Comparison of ENCODE assay signal across 7 cellular contexts in the genomic region with DNA sequence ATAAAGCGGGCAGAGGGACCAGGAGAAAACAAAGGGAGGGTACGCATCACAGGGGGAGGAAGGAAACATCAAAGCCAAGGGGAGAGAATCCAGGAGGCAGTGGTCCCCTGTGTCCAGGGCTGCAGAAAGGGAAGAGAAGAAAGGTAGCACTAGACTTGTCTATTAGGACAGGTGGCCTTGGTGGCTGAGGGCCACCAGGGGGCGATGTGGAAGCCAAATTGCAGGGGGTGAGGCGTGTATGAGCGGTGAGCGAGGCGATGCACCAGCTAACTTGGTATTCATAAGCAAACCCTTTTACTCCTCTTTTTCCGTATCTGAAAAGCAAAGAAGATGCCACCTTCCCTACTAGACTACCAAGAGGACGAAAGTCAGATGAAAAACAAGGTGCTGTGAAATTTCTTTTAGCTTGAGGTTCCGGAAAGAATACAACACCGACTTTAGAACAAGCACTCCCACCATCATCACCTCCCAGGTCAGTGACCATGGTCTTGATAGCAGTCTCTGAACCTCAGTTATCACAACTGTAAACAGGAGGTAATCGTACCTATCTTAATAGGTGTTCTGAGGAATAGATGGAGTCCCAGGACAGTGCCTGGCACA.
A peak's percentile ranks its signal among the peaks of the same experiment; 100 is the strongest.
DNase-seq lines count a peak whose midpoint lies in the region; ATAC-seq and TF ChIP-seq lines count a peak whose summit lies in the region.

No MANE protein-coding gene starts in this region.

- CTCF ChIA-PET in GM10248 (lab: Yijun Ruan, JAX), result interaction anchor here (0.7 to 3.9 kb wide), 8 partner anchors 9 to 96 kb away, joined by 3 to 22 read pairs (median 4); no protein-coding TSS in a partner anchor
- CTCF ChIA-PET in HEK293 (lab: Yijun Ruan, JAX), result interaction anchor here (0.6 to 1.2 kb wide), 7 partner anchors 9 to 1099 kb away, joined by 3 to 4 read pairs (median 3); no protein-coding TSS in a partner anchor

- ATAC-seq in GM19328 (IDR thresholded peaks at IDR 0.05; ENCODE audit: unreplicated experiment) (no peak), HG03378 (IDR thresholded peaks at IDR 0.05; ENCODE audit: unreplicated experiment) (no peak)

- H3K9ac ChIP-seq in NT2/D1 (ENCODE audit: insufficient read length, low read depth), result no peak overlapping the region

- H3K4me3 Mint-ChIP-seq in nephron progenitor cell, result no peak overlapping the region

- DNase-seq in GM10248 (ENCODE audit: extremely low spot score) (peak; percentile 43), NT2/D1 (ENCODE audit: low read depth, low spot score) (peak; percentile 57), ecto neural progenitor cell (ENCODE audit: low spot score) (peak; percentile 78), nephron progenitor cell (peak; percentile 68)

- no peak overlapping the region for H3K27ac ChIP-seq in HEK293 (ENCODE audit: extremely low read depth, low read depth, low read length)

- no peaks in the 10 kb centered on the region for H3K9me3 Mint-ChIP-seq in nephron progenitor cell

- TF ChIP-seq CTCF in GM10248 (IDR thresholded peaks at IDR 0.05; ENCODE audit: control extremely low read depth, extremely low read depth, low read depth, missing control alignments), result peak; percentile 59
- TF ChIP-seq CTCF in HEK293 (tag by site-specific recombination; IDR thresholded peaks at IDR 0.05), result 0 out of 2 replicates have a peak, but pooled peaks have one; percentile 37
- TF ChIP-seq CTCF in nephron progenitor cell (IDR thresholded peaks at IDR 0.05), result peak; percentile 72

- H3K36me3 Mint-ChIP-seq in nephron progenitor cell (ENCODE audit: low read depth), result no peaks in the 10 kb centered on the region

- H3K4me3 ChIP-seq in HEK293 (ENCODE audit: low read depth, low read length), result no peak overlapping the region
- H3K4me3 ChIP-seq in NT2/D1 (ENCODE audit: insufficient read length, low read depth), result no peak overlapping the region

- no peak overlapping the region for H3K27ac Mint-ChIP-seq in nephron progenitor cell

- peaks cover 17% of the 10 kb centered on the region for H3K4me1 Mint-ChIP-seq in nephron progenitor cell

- POLR2A ChIA-PET in GM10248 (lab: Yijun Ruan, JAX), result no interaction called here
- POLR2A ChIA-PET in HEK293 (lab: Yijun Ruan, JAX), result no interaction called here

- no peaks in the 10 kb centered on the region for H3K27me3 ChIP-seq in NT2/D1 (ENCODE audit: insufficient read depth, insufficient read length)

- no peaks in the 10 kb centered on the region for H3K9me3 ChIP-seq in HEK293 (ENCODE audit: control insufficient read depth, insufficient read depth, low read depth, low read length)
- no peaks in the 10 kb centered on the region for H3K9me3 ChIP-seq in NT2/D1 (ENCODE audit: insufficient read depth, low read length)

- H3K36me3 ChIP-seq in HEK293 (ENCODE audit: control insufficient read depth in 2 of 2, insufficient read depth in 1 of 2, low read length in 2 of 2) (no peaks in the 10 kb centered on the region), NT2/D1 (ENCODE audit: insufficient read depth, insufficient read length, low read length) (no peaks in the 10 kb centered on the region)

- no peaks in the 10 kb centered on the region for H3K4me1 ChIP-seq in HEK293 (ENCODE audit: control insufficient read depth, insufficient read depth, low read length)
- peaks cover 2% of the 10 kb centered on the region for H3K4me1 ChIP-seq in NT2/D1 (ENCODE audit: insufficient read depth, insufficient read length)

- peaks cover 4% of the 10 kb centered on the region for H3K27me3 Mint-ChIP-seq in nephron progenitor cell (ENCODE audit: low read depth, poor library complexity)

TF ChIP-seq in HEK293, 187 proteins besides CTCF, POLR2A, EP300 and RAD21:
- TF ChIP-seq, protein P1, sequence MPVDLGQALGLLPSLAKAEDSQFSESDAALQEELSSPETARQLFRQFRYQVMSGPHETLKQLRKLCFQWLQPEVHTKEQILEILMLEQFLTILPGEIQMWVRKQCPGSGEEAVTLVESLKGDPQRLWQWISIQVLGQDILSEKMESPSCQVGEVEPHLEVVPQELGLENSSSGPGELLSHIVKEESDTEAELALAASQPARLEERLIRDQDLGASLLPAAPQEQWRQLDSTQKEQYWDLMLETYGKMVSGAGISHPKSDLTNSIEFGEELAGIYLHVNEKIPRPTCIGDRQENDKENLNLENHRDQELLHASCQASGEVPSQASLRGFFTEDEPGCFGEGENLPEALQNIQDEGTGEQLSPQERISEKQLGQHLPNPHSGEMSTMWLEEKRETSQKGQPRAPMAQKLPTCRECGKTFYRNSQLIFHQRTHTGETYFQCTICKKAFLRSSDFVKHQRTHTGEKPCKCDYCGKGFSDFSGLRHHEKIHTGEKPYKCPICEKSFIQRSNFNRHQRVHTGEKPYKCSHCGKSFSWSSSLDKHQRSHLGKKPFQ (tag by site-specific recombination; IDR thresholded peaks at IDR 0.05), result no peak
- TF ChIP-seq ZNF654 (tag by site-specific recombination; IDR thresholded peaks at IDR 0.05; ENCODE audit: low read depth) (peak; percentile 16; the same call in 1 of the 2 replicates), ZNF2 (tag by site-specific recombination; IDR thresholded peaks at IDR 0.05) (peak; percentile 68; the same call in 1 of the 2 replicates)
